Comparison of ENCODE assay signal across 10 cellular contexts in the genomic region with DNA sequence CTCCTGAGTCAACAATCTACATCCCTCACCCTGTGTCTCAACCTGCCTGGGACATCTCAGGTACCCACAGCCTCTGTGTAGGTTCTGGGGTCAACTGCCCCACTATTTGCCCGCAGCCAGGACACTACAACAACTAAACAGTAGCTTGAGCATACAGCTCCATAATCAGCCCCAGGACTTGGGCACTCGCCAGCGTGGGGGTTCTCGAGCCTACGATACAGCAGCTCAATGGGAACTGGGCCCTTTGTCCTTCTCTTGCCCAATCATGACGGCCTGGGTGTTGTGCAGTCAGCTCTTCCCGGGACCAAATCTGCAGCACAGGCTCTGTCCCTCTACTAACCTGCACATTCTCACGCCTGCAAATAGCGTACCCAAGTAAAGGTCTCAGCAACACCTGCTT. TPM values are rescaled to one million over a fixed set of nuclear protein-coding genes. Genes with fewer than 3 reads are reported as not detected.
A peak's percentile ranks its signal among the peaks of the same experiment; 100 is the strongest.
DNase-seq lines count a peak whose midpoint lies in the region; ATAC-seq, FAIRE-seq and TF ChIP-seq lines count a peak whose summit lies in the region.
"Had no signal": no experiment of that assay in that cellular context is flagged by ENCODE, and none has a peak within 500 bp of the region (broad histone marks: within the 10 kb centered on the region; RNA-seq: fewer than 3 reads in every experiment).

No MANE protein-coding gene starts in this region.

- H3K36me3 Mint-ChIP-seq in activated naive CD8-positive, alpha-beta T cell treated with anti-CD3 and anti-CD28 coated beads, Interleukin-2, amount 10 ng/mL, durations not matched to agents 7 days and 5 days: peaks cover 60% of the 10 kb centered on the region

- H3K27ac ChIP-seq in A549 (no peak overlapping the region), GM23248 (no peak overlapping the region), mesodermal cell (ENCODE audit: low read depth, low read length, severe bottlenecking) (no peak overlapping the region)
- H3K27ac ChIP-seq: uterus had no signal

- H3K79me2 ChIP-seq in GM23248 (ENCODE audit: insufficient read depth): peaks cover 60% of the 10 kb centered on the region

- no peaks in the 10 kb centered on the region for H3K9me2 ChIP-seq in GM23248 (ENCODE audit: insufficient read depth)

- peaks cover 24% of the 10 kb centered on the region for H3K4me1 Mint-ChIP-seq in activated naive CD8-positive, alpha-beta T cell treated with anti-CD3 and anti-CD28 coated beads, Interleukin-2, amount 10 ng/mL, durations not matched to agents 7 days and 5 days

- intact Hi-C loops in sciatic nerve (cut with DNase I): no loop called here

- H3K27ac Mint-ChIP-seq in activated naive CD8-positive, alpha-beta T cell treated with anti-CD3 and anti-CD28 coated beads, Interleukin-2, amount 10 ng/mL, durations not matched to agents 7 days and 5 days: peak overlapping the region; percentile 93

- no peak overlapping the region for H2AFZ ChIP-seq in GM23248

- H3K36me3 ChIP-seq in GM23248 (ENCODE audit: low read depth): peaks cover 18% of the 10 kb centered on the region; the same call in 1 of the 2 replicates
- peaks cover 51% of the 10 kb centered on the region for H3K36me3 ChIP-seq in mesodermal cell (ENCODE audit: control insufficient read depth, insufficient read depth, low read length)
- H3K36me3 ChIP-seq: uterus had no signal

- peak overlapping the region; percentile 98 for H3K4me3 Mint-ChIP-seq in activated naive CD8-positive, alpha-beta T cell treated with anti-CD3 and anti-CD28 coated beads, Interleukin-2, amount 10 ng/mL, durations not matched to agents 7 days and 5 days

- no peak for ATAC-seq in A549
- ATAC-seq in activated naive CD8-positive, alpha-beta T cell treated with anti-CD3 and anti-CD28 coated beads, Interleukin-2, amount 10 ng/mL, durations not matched to agents 7 days and 5 days (ENCODE audit: low read depth): no peak
- no peak for ATAC-seq in GM19467 (IDR thresholded peaks at IDR 0.05; ENCODE audit: unreplicated experiment)
- ATAC-seq in sciatic nerve: no peak
- no peak for ATAC-seq in HG03439 (IDR thresholded peaks at IDR 0.05; ENCODE audit: unreplicated experiment)

- TF ChIP-seq POLR2A in A549 (IDR thresholded peaks at IDR 0.05; ENCODE audit: low read length): no peak

- in situ Hi-C loops in GM23248 (cut with MboI): no loop called here

- CTCF ChIA-PET in A549 (lab: Yijun Ruan, JAX): interaction anchor here (0.7 to 1.4 kb wide), 2 partner anchors 18 to 104 kb away, joined by 3 to 4 read pairs; no protein-coding TSS in a partner anchor
- CTCF ChIA-PET in GM10248 (lab: Yijun Ruan, JAX): no interaction called here

- peaks cover 5% of the 10 kb centered on the region; the same call in 1 of the 2 replicates for H3F3A ChIP-seq in GM23248 (ENCODE audit: insufficient read depth)

- TF ChIP-seq RAD21 in A549 (conservative IDR thresholded peaks at IDR 0.05 in 1 of 2, IDR thresholded peaks at IDR 0.05 in 1 of 2): no peak

- 95% methylated on average over 9 of the region's 9 CpGs for WGBS in A549 (ENCODE audit: missing lambda C conversion rate)
- 97% methylated on average over 9 of the region's 9 CpGs for WGBS in GM23248 (ENCODE audit: low coverage in 1 of 2, low lambda C conversion rate in 2 of 2, missing lambda C conversion rate in 2 of 2), 2 experiments
- WGBS in mesodermal cell (ENCODE audit: insufficient coverage in 2 of 2), 2 experiments: 95 to 97% methylated on average over 9 of the region's 9 CpGs

- no peaks in the 10 kb centered on the region for H4K20me1 ChIP-seq in GM23248 (ENCODE audit: insufficient read depth)

- H3K9ac ChIP-seq in GM23248: no peak overlapping the region

- H3K4me2 ChIP-seq in A549 (peak overlapping the region; percentile 82), GM23248 (ENCODE audit: unreplicated experiment) (peak overlapping the region; percentile 84)

- TF ChIP-seq EP300 in A549 (IDR thresholded peaks at IDR 0.05): no peak

- H3K4me3 ChIP-seq in A549: peak overlapping the region; percentile 77
- H3K4me3 ChIP-seq in GM23248: 0 out of 2 replicates have a peak overlapping the region, but pooled peaks have one; percentile 98
- peak overlapping the region; percentile 71 for H3K4me3 ChIP-seq in mesodermal cell (ENCODE audit: extremely low read depth, insufficient read depth, low read length, poor library complexity, severe bottlenecking)

- peaks cover 3% of the 10 kb centered on the region for H3K27me3 Mint-ChIP-seq in activated naive CD8-positive, alpha-beta T cell treated with anti-CD3 and anti-CD28 coated beads, Interleukin-2, amount 10 ng/mL, durations not matched to agents 7 days and 5 days

- POLR2A ChIA-PET in A549 (lab: Yijun Ruan, JAX) (interaction anchor here (1.8 kb wide), 1 partner anchor 8 kb away, joined by 7 read pairs; no protein-coding TSS in a partner anchor), GM10248 (lab: Yijun Ruan, JAX) (no interaction called here)
- POLR2A ChIA-PET in activated naive CD8-positive, alpha-beta T cell treated with anti-CD3 and anti-CD28 coated beads, Interleukin-2, amount 10 ng/mL, durations not matched to agents 7 days and 5 days (lab: Charles Lee): interaction anchor here (1.7 kb wide), 1 partner anchor 239 kb away, joined by 3 read pairs; the partner anchor contains the start of gene ZNF233

- H3K4me1 ChIP-seq in A549 (peaks cover 5% of the 10 kb centered on the region; the same call in 1 of the 3 replicates), GM23248 (ENCODE audit: insufficient read depth) (no peaks in the 10 kb centered on the region), mesodermal cell (ENCODE audit: control insufficient read depth, insufficient read depth, low read length, poor library complexity, severe bottlenecking) (peaks cover 2% of the 10 kb centered on the region)

- no peak for TF ChIP-seq CTCF in A549 (IDR thresholded peaks at IDR 0.05)
- TF ChIP-seq CTCF in GM10248 (IDR thresholded peaks at IDR 0.05; ENCODE audit: control extremely low read depth, extremely low read depth, low read depth, missing control alignments): no peak

- no peaks in the 10 kb centered on the region for H3K27me3 ChIP-seq in GM23248 (replicated peaks; ENCODE audit: insufficient read depth)
- H3K27me3 ChIP-seq: uterus had no signal

- peaks cover 31% of the 10 kb centered on the region for H3K9me3 Mint-ChIP-seq in activated naive CD8-positive, alpha-beta T cell treated with anti-CD3 and anti-CD28 coated beads, Interleukin-2, amount 10 ng/mL, durations not matched to agents 7 days and 5 days

- DNase-seq in A549 (ENCODE audit: low read depth in 1 of 2, low spot score in 1 of 2) (no peak), GM23248 (no peak), GM10248 (ENCODE audit: extremely low spot score) (no peak), sciatic nerve (ENCODE audit: low spot score) (no peak)
- DNase-seq in activated naive CD8-positive, alpha-beta T cell treated with anti-CD3 and anti-CD28 coated beads, Interleukin-2, amount 10 ng/mL, durations not matched to agents 7 days and 5 days: no peak
- DNase-seq: uterus had no signal

- H3K9me3 ChIP-seq in A549 (peaks cover 76% of the 10 kb centered on the region), GM23248 (ENCODE audit: low read depth) (no peaks in the 10 kb centered on the region), mesodermal cell (ENCODE audit: control insufficient read depth, low read length) (peaks cover 54% of the 10 kb centered on the region)

- no peak for FAIRE-seq in A549 (lab: Jason Lieb, UNC)

TF ChIP-seq in A549, 52 proteins besides CTCF, POLR2A, EP300 and RAD21 (continues in another document):
- TF ChIP-seq KDM5A (IDR thresholded peaks at IDR 0.05) (no peak), MAZ (IDR thresholded peaks at IDR 0.05; ENCODE audit: borderline replicate concordance, low read depth, low read length) (no peak), TFCP2L1 (CRISPR knock-in tag; IDR thresholded peaks at IDR 0.05) (no peak)

RNA-seq across cellular contexts. Expression of gene ZNF180, which starts 1.3 kb away (rescaled TPM):
- polyA plus RNA-seq in A549 (2011; rRNA removed): 4.1 and 7.7 TPM in 2 replicates
- polyA plus RNA-seq in A549 (2012; cell fraction: cytosol; rRNA removed): 2.7 and 4.4 TPM in 2 replicates
- polyA plus RNA-seq in A549 (2012; cell fraction: nucleus; rRNA removed): 6.6 and 7.7 TPM in 2 replicates
- polyA plus RNA-seq in A549 (2017; fragmentation: RNase III; extraction: RNeasy Plus Mini Kit Qiagen cat#74134 plus additional on column Dnase treatment): 8.1 to 8.7 TPM (median 8.1 TPM) in 3 replicates
- polyA minus RNA-seq in A549 (2011; rRNA and poly(A)+ RNA removed): 2.2 and 2.9 TPM in 2 replicates
- total RNA-seq in GM23248 (2014; rRNA removed; shearing (Covaris generic)): 5.8 and 8.2 TPM in 2 replicates
- polyA plus RNA-seq in GM23248 (2016; fragmentation: Nextera tagmentation; extraction: Ambion mirVana): 2.9 and 3.9 TPM in 2 replicates
- total RNA-seq in activated naive CD8-positive, alpha-beta T cell treated with anti-CD3 and anti-CD28 coated beads, Interleukin-2, amount 10 ng/mL, durations not matched to agents 7 days and 5 days: 10 to 100 TPM; 15.4 to 16.4 TPM
- polyA plus RNA-seq in mesodermal cell (2013, experiment 1 of 2): 4.6 TPM
- polyA plus RNA-seq in mesodermal cell (2013, experiment 2 of 2): 5.7 TPM
- total RNA-seq in sciatic nerve: 7.5 TPM

RNA-seq across cellular contexts. Expression of gene CEACAM20, which starts 30.5 kb away (rescaled TPM):
- polyA plus RNA-seq in A549 (2011; rRNA removed): 0.07 and 0.08 TPM in 2 replicates
- polyA plus RNA-seq in A549 (2012; cell fraction: cytosol; rRNA removed): 0.04 and 0.06 TPM in 2 replicates
- 0.19 and 0.32 TPM in 2 replicates for polyA plus RNA-seq in A549 (2012; cell fraction: nucleus; rRNA removed)
- 0.05 TPM in 1 of 3 replicates, not detected in the others for polyA plus RNA-seq in A549 (2017; fragmentation: RNase III; extraction: RNeasy Plus Mini Kit Qiagen cat#74134 plus additional on column Dnase treatment)
- not detected in 2 replicates for polyA minus RNA-seq in A549 (2011; rRNA and poly(A)+ RNA removed)
- not detected in 2 replicates for total RNA-seq in GM23248 (2014; rRNA removed; shearing (Covaris generic))
- polyA plus RNA-seq in GM23248 (2016; fragmentation: Nextera tagmentation; extraction: Ambion mirVana): not detected in 2 replicates
- not detected for total RNA-seq in activated naive CD8-positive, alpha-beta T cell treated with anti-CD3 and anti-CD28 coated beads, Interleukin-2, amount 10 ng/mL, durations not matched to agents 7 days and 5 days
- not detected for polyA plus RNA-seq in mesodermal cell (2013, experiment 1 of 2)
- polyA plus RNA-seq in mesodermal cell (2013, experiment 2 of 2): not detected
- total RNA-seq in sciatic nerve: not detected
- total RNA-seq: RPMI7951 had no signal

RNA-seq across cellular contexts. Expression of gene ZNF229, which starts 50.7 kb away (rescaled TPM):
- 6.7 and 10.0 TPM in 2 replicates for polyA plus RNA-seq in A549 (2011; rRNA removed)
- polyA plus RNA-seq in A549 (2012; cell fraction: cytosol; rRNA removed): 1.3 and 1.8 TPM in 2 replicates
- polyA plus RNA-seq in A549 (2012; cell fraction: nucleus; rRNA removed): 1.5 and 2.3 TPM in 2 replicates
- 5.3 to 5.7 TPM (median 5.5 TPM) in 3 replicates for polyA plus RNA-seq in A549 (2017; fragmentation: RNase III; extraction: RNeasy Plus Mini Kit Qiagen cat#74134 plus additional on column Dnase treatment)
- polyA minus RNA-seq in A549 (2011; rRNA and poly(A)+ RNA removed): 9.1 and 11.9 TPM in 2 replicates
- 11.7 and 38.2 TPM in 2 replicates for total RNA-seq in GM23248 (2014; rRNA removed; shearing (Covaris generic))
- polyA plus RNA-seq in GM23248 (2016; fragmentation: Nextera tagmentation; extraction: Ambion mirVana): 6.1 and 7.7 TPM in 2 replicates
- total RNA-seq in activated naive CD8-positive, alpha-beta T cell treated with anti-CD3 and anti-CD28 coated beads, Interleukin-2, amount 10 ng/mL, durations not matched to agents 7 days and 5 days: 1 to 10 TPM; 2.6 to 3.0 TPM
- polyA plus RNA-seq in mesodermal cell (2013, experiment 1 of 2): 8.6 TPM
- 3.9 TPM for polyA plus RNA-seq in mesodermal cell (2013, experiment 2 of 2)
- 8.6 TPM for total RNA-seq in sciatic nerve
